In genomic region chr9:69120380-69121154, GRCh38 we compare ENCODE assay signal across 8 cellular contexts. TPM values are rescaled to one million over a fixed set of nuclear protein-coding genes. Genes with fewer than 3 reads are reported as not detected.
A peak's percentile ranks its signal among the peaks of the same experiment; 100 is the strongest.
DNase-seq lines count a peak whose midpoint lies in the region; ATAC-seq and TF ChIP-seq lines count a peak whose summit lies in the region.

No MANE protein-coding gene starts in this region.

- no peaks in the 10 kb centered on the region for H3K27me3 ChIP-seq in OCI-LY1 (ENCODE audit: insufficient read depth, low read length)
- H3K27me3 ChIP-seq in upper lobe of right lung = no peaks in the 10 kb centered on the region

- no peaks in the 10 kb centered on the region for H3K36me3 ChIP-seq in OCI-LY1 (ENCODE audit: insufficient read depth, low read length)
- no peaks in the 10 kb centered on the region for H3K36me3 ChIP-seq in upper lobe of right lung

- no peaks in the 10 kb centered on the region for H3K9me3 ChIP-seq in OCI-LY1 (ENCODE audit: low read length)
- no peaks in the 10 kb centered on the region for H3K9me3 ChIP-seq in upper lobe of right lung

- peak overlapping the region; percentile 67 for H3K9ac ChIP-seq in OCI-LY1 (ENCODE audit: low read length)

- TF ChIP-seq CTCF in AG09309 (IDR thresholded peaks at IDR 0.05; ENCODE audit: control insufficient read depth, insufficient read depth, low read depth, low read length, missing control alignments) (no peak), OCI-LY1 (IDR thresholded peaks at IDR 0.05; ENCODE audit: low read length) (no peak), upper lobe of right lung (IDR thresholded peaks at IDR 0.05) (no peak)

- intact Hi-C loops in upper lobe of right lung (cut with DNase I) = no loop called here

- H3K4me1 ChIP-seq in OCI-LY1 (ENCODE audit: insufficient read depth, low read length, severe bottlenecking) = peaks cover 23% of the 10 kb centered on the region
- no peaks in the 10 kb centered on the region for H3K4me1 ChIP-seq in upper lobe of right lung

- H3K9me2 ChIP-seq in OCI-LY1 (ENCODE audit: low read depth, low read length) = no peaks in the 10 kb centered on the region

- H4K20me1 ChIP-seq in OCI-LY1 (ENCODE audit: insufficient read depth, low read length) = no peaks in the 10 kb centered on the region

- H3K79me2 ChIP-seq in OCI-LY1 (ENCODE audit: insufficient read depth, low read length) = no peaks in the 10 kb centered on the region

- H3K4me2 ChIP-seq in OCI-LY1 (ENCODE audit: low read length) = peak overlapping the region; percentile 79

- H3K4me3 ChIP-seq in AG09309 (ENCODE audit: control insufficient read depth, low read depth, low read length) (peak overlapping the region; percentile 62), OCI-LY1 (ENCODE audit: low read depth, low read length, poor library complexity, severe bottlenecking) (peak overlapping the region; percentile 62), upper lobe of right lung (peak overlapping the region; percentile 83)

- ATAC-seq in GM21423 (IDR thresholded peaks at IDR 0.05; ENCODE audit: unreplicated experiment) (peak; percentile 46), upper lobe of right lung (peak; percentile 88)

- H2AFZ ChIP-seq in OCI-LY1 (ENCODE audit: low read length) = no peak overlapping the region

- no peaks in the 10 kb centered on the region for H3F3A ChIP-seq in OCI-LY1 (ENCODE audit: insufficient read depth, low read length)

- no peak for DNase-seq in AG09309 (ENCODE audit: low read depth)
- peak; percentile 73 for DNase-seq in ecto neural progenitor cell (ENCODE audit: low spot score)
- DNase-seq in mesenteric fat pad (ENCODE audit: low spot score) = peak; percentile 89
- DNase-seq in upper lobe of right lung = peak; percentile 90
- DNase-seq in NCI-H1930 (lab: John Stamatoyannopoulos, UW) = no peak
- no peak for DNase-seq in cerebellar nuclear complex (lab: John Stamatoyannopoulos, UW)

- H3K27ac ChIP-seq in OCI-LY1 (ENCODE audit: low read depth, low read length, poor library complexity, severe bottlenecking) (peak overlapping the region; percentile 82), upper lobe of right lung (peak overlapping the region; percentile 89)

RNA-seq across cellular contexts. Expression of gene TJP2, which starts 53.5 kb away (rescaled TPM):
- total RNA-seq in mesenteric fat pad = 105 TPM
- 131 TPM for total RNA-seq in upper lobe of right lung

Comparison
In these comparisons a context has a peak if more than half of its experiments do, and no peak if none do; other contexts are left out.
1. DNase-seq: peak in ecto neural progenitor cell (single experiment), mesenteric fat pad (single experiment) and upper lobe of right lung (single experiment); none in AG09309 (single experiment), NCI-H1930 (0 of 2) and cerebellar nuclear complex (0 of 2).
2. Peak in every context shown above with its lines, with median percentiles within 50 percentile points of each other: H3K4me3 ChIP-seq.